In the genomic region with DNA sequence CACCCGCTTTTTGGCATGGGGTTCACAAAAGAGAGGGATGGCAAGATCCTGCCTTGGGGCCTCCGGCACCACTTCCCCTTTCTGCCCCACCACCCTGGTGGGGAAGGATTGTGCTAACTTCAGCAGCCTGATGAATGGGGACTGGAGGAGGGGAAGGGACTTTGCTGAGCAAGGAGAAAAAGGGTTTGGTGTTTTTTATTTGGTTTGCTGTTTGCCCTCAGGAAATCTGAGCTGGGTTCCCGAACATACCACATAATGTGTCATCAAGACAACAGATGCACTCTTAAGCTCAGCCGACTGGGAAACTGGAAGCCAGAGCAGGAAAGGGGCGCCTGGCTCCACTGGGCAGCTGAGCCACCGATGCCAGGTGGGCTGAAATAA, we compare ENCODE assay signal across 8 cellular contexts. TPM values are rescaled to one million over a fixed set of nuclear protein-coding genes. Genes with fewer than 3 reads are reported as not detected.
DNase-seq lines count a peak whose midpoint lies in the region; ATAC-seq and TF ChIP-seq lines count a peak whose summit lies in the region.

No MANE protein-coding gene starts in this region.

- peaks cover 2% of the 10 kb centered on the region for H3K4me1 Mint-ChIP-seq in activated CD4-positive, alpha-beta memory T cell treated with anti-CD3 and anti-CD28 coated beads for 36 hours (ENCODE audit: low read depth)

- DNase-seq in Daoy (ENCODE audit: low read depth) (peak; percentile 91), NOMO-1 treated with DMSO at 0.1 percent for 48 hours (lab: John Stamatoyannopoulos, UW; ENCODE audit: unreplicated experiment) (peak; percentile 86), epithelial cell of proximal tubule (ENCODE audit: low read depth) (peak; percentile 49)
- no peak for DNase-seq in activated CD4-positive, alpha-beta memory T cell treated with anti-CD3 and anti-CD28 coated beads for 36 hours

- H3K36me3 ChIP-seq in parathyroid adenoma (ENCODE audit: control insufficient read depth, insufficient read depth, low read length): no peaks in the 10 kb centered on the region

- H3K36me3 Mint-ChIP-seq in activated CD4-positive, alpha-beta memory T cell treated with anti-CD3 and anti-CD28 coated beads for 36 hours: no peaks in the 10 kb centered on the region

- H3K9me3 ChIP-seq in parathyroid adenoma (ENCODE audit: control insufficient read depth, low read length): no peaks in the 10 kb centered on the region

- ATAC-seq in GM21786 (IDR thresholded peaks at IDR 0.05; ENCODE audit: unreplicated experiment) (no peak), GM19023 (IDR thresholded peaks at IDR 0.05; ENCODE audit: unreplicated experiment) (no peak), GM21529 (IDR thresholded peaks at IDR 0.05; ENCODE audit: unreplicated experiment) (no peak)

- no peaks in the 10 kb centered on the region for H3K27me3 ChIP-seq in parathyroid adenoma (ENCODE audit: control insufficient read depth, insufficient read depth, low read length)

- no peak for TF ChIP-seq CTCF in epithelial cell of proximal tubule (conservative IDR thresholded peaks at IDR 0.05; ENCODE audit: low read depth, low read length)
- TF ChIP-seq CTCF in parathyroid adenoma (IDR thresholded peaks at IDR 0.05): no peak

- H3K4me1 ChIP-seq in parathyroid adenoma: no peaks in the 10 kb centered on the region

- H3K4me2 ChIP-seq in parathyroid adenoma (ENCODE audit: low read length): no peak overlapping the region

- CTCF ChIA-PET in activated CD4-positive, alpha-beta memory T cell treated with anti-CD3 and anti-CD28 coated beads for 36 hours (lab: Charles Lee): no interaction called here

- peaks cover 1% of the 10 kb centered on the region for H3K27me3 Mint-ChIP-seq in activated CD4-positive, alpha-beta memory T cell treated with anti-CD3 and anti-CD28 coated beads for 36 hours

- no peak overlapping the region for H3K27ac ChIP-seq in parathyroid adenoma

- H3K27ac Mint-ChIP-seq in activated CD4-positive, alpha-beta memory T cell treated with anti-CD3 and anti-CD28 coated beads for 36 hours: no peak overlapping the region

- H3K9me3 Mint-ChIP-seq in activated CD4-positive, alpha-beta memory T cell treated with anti-CD3 and anti-CD28 coated beads for 36 hours: no peaks in the 10 kb centered on the region

- POLR2A ChIA-PET in activated CD4-positive, alpha-beta memory T cell treated with anti-CD3 and anti-CD28 coated beads for 36 hours (lab: Charles Lee): no interaction called here

- intact Hi-C loops in activated CD4-positive, alpha-beta memory T cell treated with anti-CD3 and anti-CD28 coated beads for 36 hours (cut with micrococcal nuclease): no loop called here

- H3K4me3 Mint-ChIP-seq in activated CD4-positive, alpha-beta memory T cell treated with anti-CD3 and anti-CD28 coated beads for 36 hours: no peak overlapping the region

- no peak overlapping the region for H3K4me3 ChIP-seq in epithelial cell of proximal tubule (ENCODE audit: low read depth, low read length)
- H3K4me3 ChIP-seq in parathyroid adenoma (ENCODE audit: low read depth, low read length): no peak overlapping the region

- peak overlapping the region; percentile 11 for H2AFZ ChIP-seq in parathyroid adenoma

- no peaks in the 10 kb centered on the region for H3K79me2 ChIP-seq in parathyroid adenoma

- H3K9ac ChIP-seq in parathyroid adenoma: no peak overlapping the region

RNA-seq across cellular contexts. Expression of gene OLFML2B, which starts 19.9 kb away (rescaled TPM):
- total RNA-seq in Daoy (2014; rRNA removed; shearing (Covaris generic)): 0.21 and 0.29 TPM in 2 replicates
- 1.7 and 9.0 TPM in 2 replicates for total RNA-seq in epithelial cell of proximal tubule
- not detected for total RNA-seq in activated CD4-positive, alpha-beta memory T cell treated with anti-CD3 and anti-CD28 coated beads for 36 hours
